14 cellular contexts compared by ENCODE assay signal in the genomic region with DNA sequence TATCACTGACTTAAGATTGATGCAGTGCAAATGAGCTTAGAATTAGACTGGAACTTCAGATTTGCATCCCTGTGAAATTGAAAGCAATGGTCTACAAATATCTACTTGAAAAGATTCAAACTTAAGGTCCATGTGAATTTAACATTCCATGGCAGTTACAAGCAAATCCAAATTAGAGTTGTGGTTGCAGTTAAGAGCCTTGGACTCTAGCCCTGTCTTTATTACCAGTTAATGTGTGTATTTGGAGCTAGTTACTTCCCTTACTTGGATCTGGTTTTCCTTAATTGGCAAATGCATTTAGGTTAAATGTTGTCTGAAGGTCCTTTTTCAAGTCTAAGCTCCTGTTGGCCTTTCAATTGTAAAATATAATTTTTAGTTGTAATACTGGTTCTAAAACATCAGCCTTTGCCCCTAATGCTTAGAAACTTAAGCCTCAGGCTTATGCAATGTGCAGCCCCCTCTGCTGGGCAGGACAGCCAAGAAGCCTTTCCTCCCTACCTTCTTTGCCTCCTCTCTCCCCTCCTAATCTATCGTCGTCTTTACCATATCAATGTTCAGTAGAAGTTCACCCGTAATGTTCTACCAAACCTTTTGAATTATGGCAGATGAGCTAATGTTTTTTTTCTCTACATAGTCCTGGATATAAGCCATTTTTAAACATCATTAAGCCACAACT. TPM values are rescaled to one million over a fixed set of nuclear protein-coding genes. Genes with fewer than 3 reads are reported as not detected.
DNase-seq lines count a peak whose midpoint lies in the region; ATAC-seq and TF ChIP-seq lines count a peak whose summit lies in the region.
"Had no signal": no experiment of that assay in that cellular context is flagged by ENCODE, and none has a peak within 500 bp of the region (broad histone marks: within the 10 kb centered on the region; RNA-seq: fewer than 3 reads in every experiment).

No MANE protein-coding gene starts in this region.

- CTCF ChIA-PET in activated CD8-positive, alpha-beta memory T cell treated with anti-CD3 and anti-CD28 coated beads, Interleukin-2, amount 10 ng/mL, durations not matched to agents 7 days and 5 days (lab: Charles Lee), result interaction anchor here (1.6 to 2.0 kb wide), 2 partner anchors 11 to 60 kb away, joined by 4 to 5 read pairs; a partner anchor contains a TSS

- H3K9me3 ChIP-seq in T-helper 17 cell (ENCODE audit: control insufficient read depth, low read length, poor library complexity, severe bottlenecking), result peaks cover under 1% of the 10 kb centered on the region
- H3K9me3 ChIP-seq: gastrocnemius medialis, upper lobe of right lung had no signal

- H3K4me3 Mint-ChIP-seq in T-helper 17 cell, result no peak overlapping the region
- no peak overlapping the region for H3K4me3 Mint-ChIP-seq in activated CD8-positive, alpha-beta memory T cell treated with anti-CD3 and anti-CD28 coated beads, Interleukin-2, amount 10 ng/mL, durations not matched to agents 7 days and 5 days
- H3K4me3 Mint-ChIP-seq: CD4-positive, alpha-beta T cell; neural crest cell had no signal

- ATAC-seq in T-helper 17 cell (no peak), HG03354 (IDR thresholded peaks at IDR 0.05; ENCODE audit: poor library complexity, severe bottlenecking, unreplicated experiment) (no peak), HG02852 (IDR thresholded peaks at IDR 0.05; ENCODE audit: unreplicated experiment) (no peak), GM21528 (IDR thresholded peaks at IDR 0.05; ENCODE audit: low FRiP score, unreplicated experiment) (no peak)
- no peak for ATAC-seq in activated CD8-positive, alpha-beta memory T cell treated with anti-CD3 and anti-CD28 coated beads, Interleukin-2, amount 10 ng/mL, durations not matched to agents 7 days and 5 days
- ATAC-seq: activated CD4-positive, CD25-positive, alpha-beta regulatory T cell treated with anti-CD3 and anti-CD28 coated beads, Interleukin-2, amount 50 U/mL, for 24 hours; gastrocnemius medialis; upper lobe of right lung had no signal

- H3K36me3 Mint-ChIP-seq in T-helper 17 cell (ENCODE audit: low read depth), result peaks cover 15% of the 10 kb centered on the region
- peaks cover 62% of the 10 kb centered on the region for H3K36me3 Mint-ChIP-seq in activated CD8-positive, alpha-beta memory T cell treated with anti-CD3 and anti-CD28 coated beads, Interleukin-2, amount 10 ng/mL, durations not matched to agents 7 days and 5 days

- H3K9me3 Mint-ChIP-seq in activated CD8-positive, alpha-beta memory T cell treated with anti-CD3 and anti-CD28 coated beads, Interleukin-2, amount 10 ng/mL, durations not matched to agents 7 days and 5 days (ENCODE audit: low read depth), result peaks cover 3% of the 10 kb centered on the region
- H3K9me3 Mint-ChIP-seq: CD4-positive, alpha-beta T cell had no signal

- TF ChIP-seq CTCF in GM12874 (IDR thresholded peaks at IDR 0.05; ENCODE audit: insufficient read depth, low read depth, low read length) (0 out of 2 replicates have a peak, but pooled peaks have one; percentile 13), fibroblast of villous mesenchyme (IDR thresholded peaks at IDR 0.05; ENCODE audit: insufficient read depth, low read depth, low read length) (peak; percentile 25)

- peak overlapping the region; percentile 75 for H3K27ac Mint-ChIP-seq in T-helper 17 cell
- H3K27ac Mint-ChIP-seq in activated CD8-positive, alpha-beta memory T cell treated with anti-CD3 and anti-CD28 coated beads, Interleukin-2, amount 10 ng/mL, durations not matched to agents 7 days and 5 days, result no peak overlapping the region
- H3K27ac Mint-ChIP-seq: CD4-positive, alpha-beta T cell had no signal

- H3K4me1 Mint-ChIP-seq in T-helper 17 cell, result peaks cover 8% of the 10 kb centered on the region
- peaks cover 3% of the 10 kb centered on the region for H3K4me1 Mint-ChIP-seq in activated CD8-positive, alpha-beta memory T cell treated with anti-CD3 and anti-CD28 coated beads, Interleukin-2, amount 10 ng/mL, durations not matched to agents 7 days and 5 days
- H3K4me1 Mint-ChIP-seq: neural crest cell had no signal

- DNase-seq in AG08395 (ENCODE audit: low spot score) (peak; percentile 12), T-helper 17 cell (no peak), fibroblast of villous mesenchyme (ENCODE audit: low read depth) (no peak)
- DNase-seq in activated CD8-positive, alpha-beta memory T cell treated with anti-CD3 and anti-CD28 coated beads, Interleukin-2, amount 10 ng/mL, durations not matched to agents 7 days and 5 days, result no peak
- DNase-seq: CD4-positive, alpha-beta T cell; gastrocnemius medialis; SHP77; upper lobe of right lung had no signal

- no peak overlapping the region for H3K4me3 ChIP-seq in fibroblast of villous mesenchyme (ENCODE audit: low read depth, low read length)
- H3K4me3 ChIP-seq: gastrocnemius medialis, upper lobe of right lung had no signal

- no peaks in the 10 kb centered on the region for H3K27me3 Mint-ChIP-seq in T-helper 17 cell
- no peaks in the 10 kb centered on the region for H3K27me3 Mint-ChIP-seq in activated CD8-positive, alpha-beta memory T cell treated with anti-CD3 and anti-CD28 coated beads, Interleukin-2, amount 10 ng/mL, durations not matched to agents 7 days and 5 days
- H3K27me3 Mint-ChIP-seq: CD4-positive, alpha-beta T cell had no signal

RNA-seq across cellular contexts. Expression of a gene that starts 59.5 kb away (rescaled TPM):
- total RNA-seq in T-helper 17 cell (10 to 100 TPM; 10.5 to 11.3 TPM), fibroblast of villous mesenchyme (38.3 and 58.3 TPM in 2 replicates)
- 10 to 100 TPM; 25.0 to 32.3 TPM for total RNA-seq in activated CD8-positive, alpha-beta memory T cell treated with anti-CD3 and anti-CD28 coated beads, Interleukin-2, amount 10 ng/mL, durations not matched to agents 7 days and 5 days
